10 cellular contexts compared by ENCODE assay signal in genomic region chr19:44723299-44723951, GRCh38. TPM values are rescaled to one million over a fixed set of nuclear protein-coding genes. Genes with fewer than 3 reads are reported as not detected.
DNase-seq lines count a peak whose midpoint lies in the region; ATAC-seq and TF ChIP-seq lines count a peak whose summit lies in the region.
"Had no signal": no experiment of that assay in that cellular context is flagged by ENCODE, and none has a peak within 500 bp of the region (broad histone marks: within the 10 kb centered on the region; RNA-seq: fewer than 3 reads in every experiment).

No MANE protein-coding gene starts in this region.

- peak overlapping the region; percentile 15 for H3K4me3 ChIP-seq in Caco-2 (ENCODE audit: low read depth, low read length)
- peak overlapping the region; percentile 29 to 56 (median 35) for H3K4me3 ChIP-seq in right lobe of liver

- no peaks in the 10 kb centered on the region for H3K9me3 ChIP-seq in Caco-2
- no peaks in the 10 kb centered on the region for H3K9me3 ChIP-seq in T-helper 17 cell (ENCODE audit: control insufficient read depth, low read length, poor library complexity, severe bottlenecking)
- no peaks in the 10 kb centered on the region for H3K9me3 ChIP-seq in right lobe of liver

- H3K27me3 ChIP-seq in Caco-2 (replicated peaks; ENCODE audit: control insufficient read depth, insufficient read depth, low read length) (no peaks in the 10 kb centered on the region), right lobe of liver (no peaks in the 10 kb centered on the region)

- POLR2A ChIA-PET in Caco-2 (lab: Charles Lee), result interaction anchor here (0.6 to 1.6 kb wide), 6 partner anchors 28 to 84 kb away, joined by 3 to 12 read pairs (median 7); partner anchors contain the start of gene CBLC

- no peaks in the 10 kb centered on the region; the same call in 1 of the 2 replicates for H3K36me3 ChIP-seq in Caco-2 (ENCODE audit: control insufficient read depth, insufficient read depth, low read length)
- H3K36me3 ChIP-seq in right lobe of liver, result no peaks in the 10 kb centered on the region

- DNase-seq in Caco-2 (no peak), T-helper 17 cell (no peak), right lobe of liver (no peak), putamen (ENCODE audit: low spot score) (no peak), superior temporal gyrus (ENCODE audit: extremely low spot score) (no peak), kidney glomerular epithelial cell (lab: John Stamatoyannopoulos, UW) (no peak)
- DNase-seq: cerebellar nuclear complex had no signal

- ATAC-seq in GM21717 (IDR thresholded peaks at IDR 0.05; ENCODE audit: unreplicated experiment) (peak; percentile 22), T-helper 17 cell (peak; percentile 51), right lobe of liver (peak; percentile 1 to 2 (median 1)), HG02763 (IDR thresholded peaks at IDR 0.05; ENCODE audit: unreplicated experiment) (no peak)

- CTCF ChIA-PET in Caco-2 (lab: Charles Lee), result interaction anchor here (0.6 to 5.5 kb wide), 38 partner anchors 9 to 336 kb away, joined by 3 to 206 read pairs (median 6); partner anchors contain the start of genes BCAM, BCL3, CBLC and NECTIN2

- peaks cover 56% of the 10 kb centered on the region for H3K4me1 ChIP-seq in Caco-2
- H3K4me1 ChIP-seq in right lobe of liver, result peaks cover 0 to 68% (median 23%) of the 10 kb centered on the region in 4 donors

- H3K9me3 Mint-ChIP-seq in Caco-2 (ENCODE audit: unreplicated experiment), result no peaks in the 10 kb centered on the region

- peak overlapping the region; percentile 29 to 91 (median 82) for H3K27ac ChIP-seq in right lobe of liver

- intact Hi-C loops in Caco-2 (cut with micrococcal nuclease; ENCODE audit: unreplicated experiment), result no loop called here
- intact Hi-C loops in right lobe of liver (cut with DNase I), result loop anchor here in 1 of 2 donors (5.0 kb wide), 1 partner anchor 49 kb away; no protein-coding TSS in a partner anchor

- H3K36me3 Mint-ChIP-seq in Caco-2 (ENCODE audit: insufficient read depth, unreplicated experiment) (peaks cover 5% of the 10 kb centered on the region), T-helper 17 cell (ENCODE audit: low read depth) (peaks cover 3% of the 10 kb centered on the region)

- H3K4me1 Mint-ChIP-seq in Caco-2 (ENCODE audit: low read depth, unreplicated experiment) (peaks cover 48% of the 10 kb centered on the region), T-helper 17 cell (peaks cover 14% of the 10 kb centered on the region)

- peak overlapping the region; percentile 43 for H3K27ac Mint-ChIP-seq in Caco-2 (ENCODE audit: unreplicated experiment)
- H3K27ac Mint-ChIP-seq in T-helper 17 cell, result peak overlapping the region; percentile 70

- BruUV-seq in Caco-2 (replicated peaks; lab: Mats Ljungman, UMichigan), result no TSS peak

- H3K4me3 Mint-ChIP-seq in Caco-2 (ENCODE audit: unreplicated experiment) (peak overlapping the region; percentile 62), T-helper 17 cell (no peak overlapping the region)

- 43% methylated on average over 8 of the region's 10 CpGs for WGBS in right lobe of liver (ENCODE audit: insufficient coverage, low coverage, low lambda C conversion rate, missing lambda C conversion rate)

- TF ChIP-seq CTCF in Caco-2 (IDR thresholded peaks at IDR 0.05; ENCODE audit: insufficient read depth in 1 of 2, low read depth in 1 of 2, low read length in 1 of 2, severe bottlenecking in 1 of 2, unreplicated experiment in 1 of 2) (no peak), right lobe of liver (IDR thresholded peaks at IDR 0.05) (no peak)

- TF ChIP-seq POLR2A in right lobe of liver (IDR thresholded peaks at IDR 0.05), result no peak

- no peaks in the 10 kb centered on the region for H3K27me3 Mint-ChIP-seq in Caco-2 (ENCODE audit: insufficient read depth, unreplicated experiment)
- H3K27me3 Mint-ChIP-seq in T-helper 17 cell, result no peaks in the 10 kb centered on the region

RNA-seq across cellular contexts. Expression of gene CEACAM16, which starts 24.5 kb away (rescaled TPM):
- total RNA-seq in Caco-2 (2022), result not detected in 2 replicates
- total RNA-seq in T-helper 17 cell, result not detected
- not detected for total RNA-seq in right lobe of liver
- total RNA-seq: kidney epithelial cell had no signal

RNA-seq across cellular contexts. Expression of gene BCL3, which starts 25.1 kb away (rescaled TPM):
- total RNA-seq in Caco-2 (2022) (15.5 and 21.3 TPM in 2 replicates), T-helper 17 cell (100 to 1,000 TPM; 149 to 168 TPM), right lobe of liver (10 to 100 TPM; 24.1 to 95.6 (median 31.3) TPM)

RNA-seq across cellular contexts. Expression of gene CEACAM19, which starts 52.1 kb away (rescaled TPM):
- total RNA-seq in Caco-2 (2022) (2.9 and 3.3 TPM in 2 replicates), T-helper 17 cell (under 1 TPM; 0.27 to 0.39 TPM), right lobe of liver (1 to 10 TPM; 3.3 to 9.0 (median 4.5) TPM)

RNA-seq across cellular contexts. Expression of gene CBLC, which starts 54.3 kb away (rescaled TPM):
- total RNA-seq in Caco-2 (2022), result 42.3 and 43.6 TPM in 2 replicates
- total RNA-seq in T-helper 17 cell, result not detected
- 10 to 100 TPM in 5 of 6 experiments, 1 to 10 TPM in 1; 9.8 to 19.4 (median 15.6) TPM for total RNA-seq in right lobe of liver
